Comparison of ENCODE assay signal across 8 cellular contexts in the genomic region with DNA sequence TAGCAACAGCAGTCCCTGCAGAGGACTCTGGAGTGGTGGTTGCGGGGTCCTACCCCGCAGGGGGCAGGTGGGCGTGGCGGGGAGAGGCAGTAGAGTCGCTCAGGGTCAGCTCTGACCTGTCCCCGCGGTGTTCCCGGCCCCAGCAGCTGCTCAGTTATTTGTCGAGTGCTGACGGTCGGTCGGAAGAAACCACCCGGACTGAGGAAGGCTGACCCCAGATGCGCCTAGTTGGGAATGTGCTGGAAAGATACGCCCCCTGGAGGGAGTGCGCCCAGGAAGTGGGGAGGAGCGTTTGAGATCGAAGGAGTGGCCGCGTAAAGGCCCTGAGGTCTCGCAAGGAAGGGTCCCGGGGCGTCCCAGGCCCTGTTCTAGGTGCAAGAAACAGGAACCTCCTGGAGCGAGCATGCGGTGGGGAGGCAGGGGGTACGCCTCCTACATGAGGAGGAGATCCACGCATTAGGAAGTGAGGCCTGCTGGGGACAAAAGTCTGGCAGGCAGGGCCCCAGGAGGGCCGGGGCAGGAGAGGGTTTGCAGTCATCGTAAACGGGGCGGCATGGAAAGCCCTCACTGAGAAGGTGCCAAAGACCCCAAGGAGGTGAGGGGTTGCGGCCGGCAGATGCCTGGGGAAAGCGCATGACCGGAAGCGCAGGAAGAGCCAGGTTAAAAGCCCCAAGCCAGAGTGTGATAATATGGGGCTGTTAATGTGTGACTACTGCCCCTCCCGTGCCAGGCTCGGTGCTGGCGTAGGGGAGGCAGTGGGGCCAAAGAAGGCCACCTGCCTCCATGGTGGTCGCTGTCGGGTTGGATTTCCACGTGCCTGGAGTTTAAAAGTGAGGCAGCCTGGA. TPM values are rescaled to one million over a fixed set of nuclear protein-coding genes. Genes with fewer than 3 reads are reported as not detected.
DNase-seq lines count a peak whose midpoint lies in the region; ATAC-seq and TF ChIP-seq lines count a peak whose summit lies in the region.

No MANE protein-coding gene starts in this region.

- TF ChIP-seq CTCF in cardiac muscle cell (IDR thresholded peaks at IDR 0.05; ENCODE audit: low read depth, low read length), result peak; percentile 56

- peaks cover 8% of the 10 kb centered on the region for H3K79me1 ChIP-seq in trophoblast cell (ENCODE audit: low read length)

- peak overlapping the region; percentile 62 for H3K14ac ChIP-seq in trophoblast cell (ENCODE audit: low read length)

- peak overlapping the region; percentile 8 for H3K4ac ChIP-seq in trophoblast cell (ENCODE audit: low read depth, low read length)

- H2AK5ac ChIP-seq in trophoblast cell (ENCODE audit: low read length), result no peak overlapping the region

- H3K4me1 Mint-ChIP-seq in T-cell, result peaks cover 18 to 25% (median 25%) of the 10 kb centered on the region in 3 donors

- H4K8ac ChIP-seq in trophoblast cell (ENCODE audit: low read depth, low read length), result peak overlapping the region; percentile 81

- DNase-seq in GF-D8 (lab: John Stamatoyannopoulos, UW) (peak; percentile 41), T-cell (no peak), cardiac muscle cell (ENCODE audit: low read depth in 1 of 2, low spot score in 1 of 2) (peak; percentile 76), trophoblast cell (peak in 1 of 2 donors; percentile 65)
- no peak for DNase-seq in activated CD4-positive, alpha-beta T cell treated with anti-CD3 and anti-CD28 coated beads, Interleukin-2, amount 50 U/mL, for 48 hours
- DNase-seq in activated CD4-positive, CD25-positive, alpha-beta regulatory T cell (lab: John Stamatoyannopoulos, UW), result no peak

- H3K23ac ChIP-seq in trophoblast cell (ENCODE audit: low read length), result no peak overlapping the region

- no peak overlapping the region for H2BK12ac ChIP-seq in trophoblast cell (ENCODE audit: low read length)

- POLR2A ChIA-PET in T-cell (lab: Charles Lee), result interaction anchor here in 1 of 2 donors (0.6 kb wide), 1 partner anchor 563 kb away, joined by 3 read pairs; no protein-coding TSS in a partner anchor

- H3K4me2 ChIP-seq in trophoblast cell (ENCODE audit: low read length), result peak overlapping the region; percentile 88

- CTCF ChIA-PET in T-cell (lab: Charles Lee), result interaction anchor here in 1 of 2 donors (0.6 kb wide), 1 partner anchor 555 kb away, joined by 3 read pairs; no protein-coding TSS in a partner anchor

- H3K27me3 Mint-ChIP-seq in T-cell, result peaks cover 45 to 76% of the 10 kb centered on the region in 2 donors

- peak overlapping the region; percentile 44 to 84 (median 67) for H3K4me3 Mint-ChIP-seq in T-cell

- H2BK120ac ChIP-seq in trophoblast cell (ENCODE audit: insufficient read depth, low read length, poor library complexity), result peak overlapping the region; percentile 1

- H3K79me2 ChIP-seq in trophoblast cell (ENCODE audit: control insufficient read depth, insufficient read depth, low read length, poor library complexity), result no peaks in the 10 kb centered on the region

- H3K36me3 Mint-ChIP-seq in T-cell, result no peaks in the 10 kb centered on the region

- H3K9me3 ChIP-seq in cardiac muscle cell (ENCODE audit: low read depth), result no peaks in the 10 kb centered on the region
- H3K9me3 ChIP-seq in trophoblast cell (ENCODE audit: insufficient read depth, low read depth, low read length), result no peaks in the 10 kb centered on the region

- H3K27ac Mint-ChIP-seq in T-cell, result no peak overlapping the region

- H4K12ac ChIP-seq in trophoblast cell (ENCODE audit: low read depth, low read length), result peak overlapping the region; percentile 61

- peak overlapping the region; percentile 7 for H3K4me3 ChIP-seq in cardiac muscle cell
- H3K4me3 ChIP-seq in trophoblast cell (ENCODE audit: low read depth, low read length), result peak overlapping the region; percentile 38

- H2AFZ ChIP-seq in trophoblast cell (ENCODE audit: insufficient read depth, low read length, poor library complexity), result peak overlapping the region; percentile 41

- H3K27me3 ChIP-seq in cardiac muscle cell, result no peaks in the 10 kb centered on the region
- H3K27me3 ChIP-seq in trophoblast cell (ENCODE audit: insufficient read depth, low read length), result no peaks in the 10 kb centered on the region

- peak overlapping the region; percentile 48 for H3K18ac ChIP-seq in trophoblast cell (ENCODE audit: low read length)

- H3K36me3 ChIP-seq in cardiac muscle cell (no peaks in the 10 kb centered on the region), trophoblast cell (ENCODE audit: control insufficient read depth in 1 of 2, insufficient read depth in 2 of 2, low read length in 2 of 2) (no peaks in the 10 kb centered on the region)

- H2BK5ac ChIP-seq in trophoblast cell (ENCODE audit: low read depth, low read length, poor library complexity), result no peak overlapping the region

- no peaks in the 10 kb centered on the region for H3K9me3 Mint-ChIP-seq in T-cell

- H3K27ac ChIP-seq in cardiac muscle cell (peak overlapping the region; percentile 36), trophoblast cell (ENCODE audit: low read depth, low read length) (no peak overlapping the region)

- H3K9ac ChIP-seq in trophoblast cell (ENCODE audit: low read length), result peak overlapping the region; percentile 17

- H3K4me1 ChIP-seq in cardiac muscle cell (ENCODE audit: low read depth) (peaks cover 25% of the 10 kb centered on the region), trophoblast cell (ENCODE audit: control insufficient read depth in 1 of 2, insufficient read depth in 2 of 2, low read length in 2 of 2) (peaks cover 17 to 21% of the 10 kb centered on the region in 2 experiments)

- ATAC-seq in T-cell (replicated peaks in 1 of 4) (peak in 3 of 4 experiments; percentile 37 to 48 (median 46)), GM18498 (IDR thresholded peaks at IDR 0.05; ENCODE audit: unreplicated experiment) (no peak), HG03521 (IDR thresholded peaks at IDR 0.05; ENCODE audit: unreplicated experiment) (no peak)

- WGBS in trophoblast cell (ENCODE audit: extremely low coverage, insufficient coverage, insufficient read length), result no CpG with 5 or more reads among the region's 42 CpGs

- peak overlapping the region; percentile 67 for H4K91ac ChIP-seq in trophoblast cell (ENCODE audit: low read depth, low read length)

RNA-seq across cellular contexts. Expression of a gene that starts 9.1 kb away (rescaled TPM):
- total RNA-seq in T-cell (under 1 TPM in 3 of 5 donors, not detected in 2; 0.12 to 0.19 (median 0.13) TPM), cardiac muscle cell (91.7 and 127 TPM in 2 replicates)
- polyA plus RNA-seq in cardiac muscle cell, result 74.0 and 92.9 TPM in 2 replicates
- polyA plus RNA-seq in trophoblast cell (2013), result 13.4 and 13.9 TPM in 2 replicates

RNA-seq across cellular contexts. Expression of a gene that starts 24.5 kb away (rescaled TPM):
- total RNA-seq in T-cell (not detected), cardiac muscle cell (0.69 and 0.81 TPM in 2 replicates)
- 0.20 TPM in 1 of 2 replicates, not detected in the other for polyA plus RNA-seq in cardiac muscle cell
- polyA plus RNA-seq in trophoblast cell (2013), result 0.01 TPM in 1 of 2 replicates, not detected in the other

RNA-seq across cellular contexts. Expression of a gene that starts 57.4 kb away (rescaled TPM):
- total RNA-seq in T-cell (10 to 100 TPM; 40.3 to 59.7 (median 42.8) TPM), cardiac muscle cell (109 and 130 TPM in 2 replicates)
- 120 and 123 TPM in 2 replicates for polyA plus RNA-seq in cardiac muscle cell
- 49.7 and 52.0 TPM in 2 replicates for polyA plus RNA-seq in trophoblast cell (2013)

Comparison
In these comparisons a context has a peak if more than half of its experiments do, and no peak if none do; other contexts are left out.
1. DNase-seq: peak in GF-D8 (single experiment) and cardiac muscle cell (2 of 2); none in T-cell (0 of 34), activated CD4-positive, alpha-beta T cell treated with anti-CD3 and anti-CD28 coated beads, Interleukin-2, amount 50 U/mL, for 48 hours (0 of 2) and activated CD4-positive, CD25-positive, alpha-beta regulatory T cell (0 of 4).
2. ATAC-seq: peak in T-cell (3 of 4); none in GM18498 (single experiment) and HG03521 (single experiment).
3. RNA of a gene that starts 9.1 kb away (total RNA-seq): 91.7 to 127 TPM in cardiac muscle cell; 0.12 to 0.19 TPM in T-cell; every median in the first group is over 10 times any median in the second.